ENCODE assay signal across 14 cellular contexts in genomic region chr11:114296979-114297372, GRCh38. TPM values are rescaled to one million over a fixed set of nuclear protein-coding genes. Genes with fewer than 3 reads are reported as not detected.
A peak's percentile ranks its signal among the peaks of the same experiment; 100 is the strongest.
DNase-seq lines count a peak whose midpoint lies in the region; ATAC-seq and TF ChIP-seq lines count a peak whose summit lies in the region.
"Had no signal": no experiment of that assay in that cellular context is flagged by ENCODE, and none has a peak within 500 bp of the region (broad histone marks: within the 10 kb centered on the region; RNA-seq: fewer than 3 reads in every experiment).

No MANE protein-coding gene starts in this region.

- no peaks in the 10 kb centered on the region for H3K27me3 ChIP-seq in kidney epithelial cell (ENCODE audit: control insufficient read depth, insufficient read depth, low read length)
- H3K27me3 ChIP-seq in skeletal muscle tissue (ENCODE audit: control insufficient read depth in 3 of 3, insufficient read depth in 3 of 3, low read length in 3 of 3) = no peaks in the 10 kb centered on the region

- peak overlapping the region; percentile 99 for H3K27ac Mint-ChIP-seq in Calu3 (ENCODE audit: unreplicated experiment)
- H3K27ac Mint-ChIP-seq in activated CD8-positive, alpha-beta T cell treated with anti-CD3 and anti-CD28 coated beads, Interleukin-2, amount 10 ng/mL, durations not matched to agents 7 days and 5 days = no peak overlapping the region
- H3K27ac Mint-ChIP-seq: naive thymus-derived CD4-positive, alpha-beta T cell; stimulated activated memory B cell treated with anti-CD40 and anti-IgM and Interleukin-4, amounts not matched to agents 10 μg/mL and 1 μg/mL and 100 μg/mL, for 72 hours had no signal

- peak overlapping the region; percentile 80 for H3K4me3 ChIP-seq in astrocyte of the spinal cord (ENCODE audit: low read depth, low read length)
- peak overlapping the region; percentile 85 for H3K4me3 ChIP-seq in kidney epithelial cell (ENCODE audit: low read depth, low read length)
- H3K4me3 ChIP-seq in skeletal muscle tissue (ENCODE audit: low read length in 3 of 3) = peak overlapping the region; percentile 68 to 82 (median 79)

- in situ Hi-C loops in astrocyte of the spinal cord (cut with HindIII; ENCODE audit: low sequenced_read_pairs) = no loop called here

- no peak for ATAC-seq in activated CD8-positive, alpha-beta T cell treated with anti-CD3 and anti-CD28 coated beads, Interleukin-2, amount 10 ng/mL, durations not matched to agents 7 days and 5 days
- no peak for ATAC-seq in HG02840 (IDR thresholded peaks at IDR 0.05; ENCODE audit: low FRiP score, unreplicated experiment)
- ATAC-seq: naive thymus-derived CD4-positive, alpha-beta T cell had no signal

- TF ChIP-seq CTCF in Calu3 (IDR thresholded peaks at IDR 0.05; ENCODE audit: unreplicated experiment) (no peak), astrocyte of the spinal cord (IDR thresholded peaks at IDR 0.05; ENCODE audit: low read depth, low read length) (no peak), kidney epithelial cell (IDR thresholded peaks at IDR 0.05; ENCODE audit: insufficient read depth, low read length, poor library complexity, severe bottlenecking) (no peak)

- H3K27me3 Mint-ChIP-seq in Calu3 (ENCODE audit: unreplicated experiment) = no peaks in the 10 kb centered on the region
- peaks cover 18% of the 10 kb centered on the region for H3K27me3 Mint-ChIP-seq in activated CD8-positive, alpha-beta T cell treated with anti-CD3 and anti-CD28 coated beads, Interleukin-2, amount 10 ng/mL, durations not matched to agents 7 days and 5 days (ENCODE audit: low read depth)

- no peak for DNase-seq in Calu3
- no peak for DNase-seq in astrocyte of the spinal cord (ENCODE audit: low read depth, low spot score)
- no peak for DNase-seq in kidney epithelial cell (ENCODE audit: low read depth)
- no peak for DNase-seq in H4 (ENCODE audit: low spot score)
- DNase-seq in iPS-NIHi7 (ENCODE audit: extremely low spot score) = no peak
- no peak for DNase-seq in activated CD8-positive, alpha-beta T cell treated with anti-CD3 and anti-CD28 coated beads, Interleukin-2, amount 10 ng/mL, durations not matched to agents 7 days and 5 days
- DNase-seq: C1 segment of cervical spinal cord; Kasumi-1; naive thymus-derived CD4-positive, alpha-beta T cell; NCI-H446; WERI-Rb-1 had no signal

- no TSS peak for BruUV-seq in Calu3 (replicated peaks; lab: Mats Ljungman, UMichigan)

- CTCF ChIA-PET in Calu3 (lab: Charles Lee) = no interaction called here
- CTCF ChIA-PET in activated CD8-positive, alpha-beta T cell treated with anti-CD3 and anti-CD28 coated beads, Interleukin-2, amount 10 ng/mL, durations not matched to agents 7 days and 5 days (lab: Charles Lee) = no interaction called here

- H3K4me1 ChIP-seq in skeletal muscle tissue (ENCODE audit: control insufficient read depth in 3 of 3, insufficient read depth in 3 of 3, low read length in 3 of 3) = peaks cover 15 to 35% (median 23%) of the 10 kb centered on the region in 3 donors

- peak overlapping the region; percentile 74 for H3K4me3 Mint-ChIP-seq in Calu3 (ENCODE audit: low read depth, unreplicated experiment)
- no peak overlapping the region for H3K4me3 Mint-ChIP-seq in activated CD8-positive, alpha-beta T cell treated with anti-CD3 and anti-CD28 coated beads, Interleukin-2, amount 10 ng/mL, durations not matched to agents 7 days and 5 days
- H3K4me3 Mint-ChIP-seq: naive thymus-derived CD4-positive, alpha-beta T cell; stimulated activated memory B cell treated with anti-CD40 and anti-IgM and Interleukin-4, amounts not matched to agents 10 μg/mL and 1 μg/mL and 100 μg/mL, for 72 hours had no signal

- POLR2A ChIA-PET in activated CD8-positive, alpha-beta T cell treated with anti-CD3 and anti-CD28 coated beads, Interleukin-2, amount 10 ng/mL, durations not matched to agents 7 days and 5 days (lab: Charles Lee) = no interaction called here

- H3K36me3 Mint-ChIP-seq in Calu3 (ENCODE audit: insufficient read depth, unreplicated experiment) = peaks cover 66% of the 10 kb centered on the region
- H3K36me3 Mint-ChIP-seq in activated CD8-positive, alpha-beta T cell treated with anti-CD3 and anti-CD28 coated beads, Interleukin-2, amount 10 ng/mL, durations not matched to agents 7 days and 5 days (ENCODE audit: low read depth) = no peaks in the 10 kb centered on the region
- H3K36me3 Mint-ChIP-seq: stimulated activated memory B cell treated with anti-CD40 and anti-IgM and Interleukin-4, amounts not matched to agents 10 μg/mL and 1 μg/mL and 100 μg/mL, for 72 hours had no signal

- peak overlapping the region; percentile 61 to 83 (median 80) for H3K9ac ChIP-seq in skeletal muscle tissue (ENCODE audit: low read depth in 1 of 3, low read length in 3 of 3)

- no peaks in the 10 kb centered on the region for H3K9me3 ChIP-seq in skeletal muscle tissue (ENCODE audit: control insufficient read depth in 3 of 3, low read length in 3 of 3)

- H3K27ac ChIP-seq in skeletal muscle tissue (ENCODE audit: low read depth, low read length) = peak overlapping the region; percentile 95
- H3K27ac ChIP-seq: WERI-Rb-1 had no signal

- H3K9me3 Mint-ChIP-seq in Calu3 (ENCODE audit: low read depth, unreplicated experiment) = peaks cover 4% of the 10 kb centered on the region
- H3K9me3 Mint-ChIP-seq in activated CD8-positive, alpha-beta T cell treated with anti-CD3 and anti-CD28 coated beads, Interleukin-2, amount 10 ng/mL, durations not matched to agents 7 days and 5 days (ENCODE audit: insufficient read depth) = peaks cover 4% of the 10 kb centered on the region

- H3K4me1 Mint-ChIP-seq in Calu3 (ENCODE audit: low read depth, unreplicated experiment) = peaks cover 53% of the 10 kb centered on the region
- no peaks in the 10 kb centered on the region for H3K4me1 Mint-ChIP-seq in activated CD8-positive, alpha-beta T cell treated with anti-CD3 and anti-CD28 coated beads, Interleukin-2, amount 10 ng/mL, durations not matched to agents 7 days and 5 days (ENCODE audit: low read depth)
- H3K4me1 Mint-ChIP-seq: stimulated activated memory B cell treated with anti-CD40 and anti-IgM and Interleukin-4, amounts not matched to agents 10 μg/mL and 1 μg/mL and 100 μg/mL, for 72 hours had no signal

- intact Hi-C loops in Calu3 (cut with micrococcal nuclease; ENCODE audit: unreplicated experiment) = loop anchor here (1.0 to 5.0 kb wide), 2 partner anchors 17 to 105 kb away; partner anchors contain the start of genes C11orf71 and RBM7

- peaks cover 4% of the 10 kb centered on the region for H3K36me3 ChIP-seq in kidney epithelial cell (ENCODE audit: control insufficient read depth, insufficient read depth, low read length)
- peaks cover 9 to 22% (median 14%) of the 10 kb centered on the region in 3 donors for H3K36me3 ChIP-seq in skeletal muscle tissue (ENCODE audit: control insufficient read depth in 3 of 3, insufficient read depth in 3 of 3, low read length in 3 of 3)
- H3K36me3 ChIP-seq: WERI-Rb-1 had no signal

RNA-seq across cellular contexts. Expression of gene NNMT, which starts 0.8 kb away (rescaled TPM):
- total RNA-seq in Calu3 (2022) (52.7 and 116 TPM in 2 replicates), kidney epithelial cell (470 and 585 TPM in 2 replicates), skeletal muscle tissue (87.2 TPM)
- 895 and 907 TPM in 2 replicates for total RNA-seq in H4 (2014; rRNA removed; shearing (Covaris generic))
- total RNA-seq in activated CD8-positive, alpha-beta T cell treated with anti-CD3 and anti-CD28 coated beads, Interleukin-2, amount 10 ng/mL, durations not matched to agents 7 days and 5 days = not detected
- total RNA-seq: naive thymus-derived CD4-positive, alpha-beta T cell had no signal

Comparison
In these comparisons a context has a peak if more than half of its experiments do, and no peak if none do; other contexts are left out.
1. RNA of gene NNMT, which starts 0.8 kb away (total RNA-seq): 895 to 907 TPM in H4, 470 to 585 TPM in kidney epithelial cell, 52.7 to 116 TPM in Calu3 and 87.2 TPM in skeletal muscle tissue (single experiment); not detected in activated CD8-positive, alpha-beta T cell treated with anti-CD3 and anti-CD28 coated beads, Interleukin-2, amount 10 ng/mL, durations not matched to agents 7 days and 5 days; every median in the first group is over 10 times any median in the second.
2. Peak in every context shown above with its lines, with median percentiles within 50 percentile points of each other: H3K4me3 ChIP-seq.